In the genomic region with DNA sequence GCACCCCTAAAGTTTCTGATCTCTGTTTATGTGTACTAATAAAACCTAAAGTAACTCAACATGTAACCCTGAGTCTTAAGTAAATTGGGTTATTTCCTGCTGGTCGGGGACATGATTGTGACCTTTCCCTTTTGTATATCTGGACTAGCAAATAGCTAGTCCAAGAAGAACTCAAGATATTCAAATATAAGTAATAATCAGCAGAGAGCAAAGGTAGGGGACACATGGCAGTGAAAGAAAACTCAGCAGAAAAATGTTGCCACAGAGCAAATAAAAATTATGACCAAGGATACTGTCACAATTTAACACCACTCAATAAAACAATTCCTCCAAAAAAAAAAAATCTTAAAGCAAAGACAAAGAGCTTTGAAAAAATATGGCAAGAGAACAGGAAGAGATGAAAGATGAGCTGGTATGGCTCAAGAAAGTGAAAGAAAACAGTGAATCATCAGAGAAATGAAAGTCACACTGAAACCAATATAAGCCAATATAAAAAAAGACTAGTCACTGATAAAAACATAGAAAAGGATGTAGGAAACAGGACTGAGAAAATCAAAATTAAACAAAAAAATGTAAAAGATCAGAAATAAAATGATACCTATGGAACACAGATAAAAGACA, we compare ENCODE assay signal across 8 cellular contexts. TPM values are rescaled to one million over a fixed set of nuclear protein-coding genes. Genes with fewer than 3 reads are reported as not detected.
DNase-seq lines count a peak whose midpoint lies in the region; ATAC-seq, FAIRE-seq and TF ChIP-seq lines count a peak whose summit lies in the region.

No MANE protein-coding gene starts in this region.

- no peak for TF ChIP-seq POLR2A in tibial nerve (IDR thresholded peaks at IDR 0.05)

- H3K36me3 ChIP-seq in small intestine (ENCODE audit: control insufficient read depth in 2 of 2, insufficient read depth in 2 of 2, low read length in 2 of 2) (peaks cover 0 to 3% of the 10 kb centered on the region in 2 donors), tibial nerve (peaks cover 0 to 50% (median 0%) of the 10 kb centered on the region in 3 donors)

- H3K4me1 Mint-ChIP-seq in activated T-helper 1 cell treated with anti-CD3 and anti-CD28 coated beads, Interleukin-12 subunit alpha, Interleukin-12 subunit beta, Interleukin-2, Interleukin-4 antibody, amounts not matched to agents 30 ng/mL and 10 ng/mL and 1 ng/mL, durations not matched to agents 14 hours and 24 hours and 36 hours (ENCODE audit: low read depth), result peaks cover 28% of the 10 kb centered on the region

- no peaks in the 10 kb centered on the region for H3K9me3 ChIP-seq in small intestine (ENCODE audit: control insufficient read depth, low read depth)
- no peaks in the 10 kb centered on the region for H3K9me3 ChIP-seq in tibial nerve

- no peaks in the 10 kb centered on the region for H3K27me3 ChIP-seq in small intestine (ENCODE audit: control insufficient read depth in 2 of 2, insufficient read depth in 2 of 2, low read length in 2 of 2)
- H3K27me3 ChIP-seq in tibial nerve, result no peaks in the 10 kb centered on the region

- 10 to 38% (median 14%) methylated on average over 1 of the region's 1 CpG for WGBS in small intestine, 3 donors
- WGBS in tibial nerve, 2 donors, result 64 to 66% methylated on average over 1 of the region's 1 CpG

- TF ChIP-seq CTCF in tibial nerve (IDR thresholded peaks at IDR 0.05), result no peak

- intact Hi-C loops in activated T-helper 1 cell treated with anti-CD3 and anti-CD28 coated beads, Interleukin-12 subunit alpha, Interleukin-12 subunit beta, Interleukin-2, Interleukin-4 antibody, amounts not matched to agents 30 ng/mL and 10 ng/mL and 1 ng/mL, durations not matched to agents 14 hours and 24 hours and 36 hours (cut with micrococcal nuclease), result loop anchor here (1.0 to 5.0 kb wide), 4 partner anchors 34 to 204 kb away; partner anchors contain the start of gene GYG1

- peak overlapping the region; percentile 18 to 28 for H3K27ac Mint-ChIP-seq in activated naive CD4-positive, alpha-beta T cell treated with anti-CD3 and anti-CD28 coated beads, Interleukin-2, amount 50 U/mL, for 72 hours
- H3K27ac Mint-ChIP-seq in activated T-helper 1 cell treated with anti-CD3 and anti-CD28 coated beads, Interleukin-12 subunit alpha, Interleukin-12 subunit beta, Interleukin-2, Interleukin-4 antibody, amounts not matched to agents 30 ng/mL and 10 ng/mL and 1 ng/mL, durations not matched to agents 14 hours and 24 hours and 36 hours, result peak overlapping the region; percentile 7

- H3K27ac ChIP-seq in small intestine (ENCODE audit: low read depth in 1 of 2, low read length in 1 of 2) (peak overlapping the region in 1 of 2 donors; percentile 20), tibial nerve (no peak overlapping the region)

- peak overlapping the region; percentile 1 for H3K4me3 Mint-ChIP-seq in activated T-helper 1 cell treated with anti-CD3 and anti-CD28 coated beads, Interleukin-12 subunit alpha, Interleukin-12 subunit beta, Interleukin-2, Interleukin-4 antibody, amounts not matched to agents 30 ng/mL and 10 ng/mL and 1 ng/mL, durations not matched to agents 14 hours and 24 hours and 36 hours

- peaks cover 8 to 11% of the 10 kb centered on the region in 2 donors for H3K36me3 Mint-ChIP-seq in activated naive CD4-positive, alpha-beta T cell treated with anti-CD3 and anti-CD28 coated beads, Interleukin-2, amount 50 U/mL, for 72 hours
- peaks cover 30% of the 10 kb centered on the region for H3K36me3 Mint-ChIP-seq in activated T-helper 1 cell treated with anti-CD3 and anti-CD28 coated beads, Interleukin-12 subunit alpha, Interleukin-12 subunit beta, Interleukin-2, Interleukin-4 antibody, amounts not matched to agents 30 ng/mL and 10 ng/mL and 1 ng/mL, durations not matched to agents 14 hours and 24 hours and 36 hours (ENCODE audit: low read depth)

- H3K4me3 ChIP-seq in small intestine (ENCODE audit: low read depth in 1 of 2, low read length in 2 of 2) (no peak overlapping the region), tibial nerve (no peak overlapping the region)

- no peak for TF ChIP-seq EP300 in tibial nerve (IDR thresholded peaks at IDR 0.05)

- no peaks in the 10 kb centered on the region for H3K9me3 Mint-ChIP-seq in activated naive CD4-positive, alpha-beta T cell treated with anti-CD3 and anti-CD28 coated beads, Interleukin-2, amount 50 U/mL, for 72 hours
- H3K9me3 Mint-ChIP-seq in activated T-helper 1 cell treated with anti-CD3 and anti-CD28 coated beads, Interleukin-12 subunit alpha, Interleukin-12 subunit beta, Interleukin-2, Interleukin-4 antibody, amounts not matched to agents 30 ng/mL and 10 ng/mL and 1 ng/mL, durations not matched to agents 14 hours and 24 hours and 36 hours, result no peaks in the 10 kb centered on the region

- H3K27me3 Mint-ChIP-seq in activated T-helper 1 cell treated with anti-CD3 and anti-CD28 coated beads, Interleukin-12 subunit alpha, Interleukin-12 subunit beta, Interleukin-2, Interleukin-4 antibody, amounts not matched to agents 30 ng/mL and 10 ng/mL and 1 ng/mL, durations not matched to agents 14 hours and 24 hours and 36 hours (ENCODE audit: insufficient read depth), result no peaks in the 10 kb centered on the region

- no peak for DNase-seq in activated naive CD4-positive, alpha-beta T cell treated with anti-CD3 and anti-CD28 coated beads, Interleukin-2, amount 50 U/mL, for 72 hours (ENCODE audit: low spot score in 2 of 2)
- no peak for DNase-seq in activated naive CD4-positive, alpha-beta T cell (lab: John Stamatoyannopoulos, UW)
- DNase-seq in activated T-helper 1 cell treated with anti-CD3 and anti-CD28 coated beads, Interleukin-12 subunit alpha, Interleukin-12 subunit beta, Interleukin-2, Interleukin-4 antibody, amounts not matched to agents 30 ng/mL and 10 ng/mL and 1 ng/mL, durations not matched to agents 14 hours and 24 hours and 36 hours (ENCODE audit: low spot score), result no peak
- peak; percentile 9 for DNase-seq in small intestine
- no peak for DNase-seq in D341Med (ENCODE audit: low spot score)
- DNase-seq in tibial nerve (ENCODE audit: low spot score in 2 of 2), result no peak

- no peak for FAIRE-seq in small intestine (lab: Jason Lieb, UNC)

- H3K4me1 ChIP-seq in small intestine (ENCODE audit: control insufficient read depth in 2 of 2, insufficient read depth in 1 of 2, low read depth in 1 of 2, low read length in 1 of 2), result no peaks in the 10 kb centered on the region
- no peaks in the 10 kb centered on the region for H3K4me1 ChIP-seq in tibial nerve

- peak; percentile 91 to 93 for ATAC-seq in activated naive CD4-positive, alpha-beta T cell treated with anti-CD3 and anti-CD28 coated beads, Interleukin-2, amount 50 U/mL, for 72 hours
- ATAC-seq in HG02981 (IDR thresholded peaks at IDR 0.05; ENCODE audit: unreplicated experiment), result peak; percentile 86
- no peak for ATAC-seq in HG02840 (IDR thresholded peaks at IDR 0.05; ENCODE audit: low FRiP score, unreplicated experiment)

RNA-seq across cellular contexts. Expression of gene HLTF, which starts 43.5 kb away (rescaled TPM):
- 10 to 100 TPM; 24.9 to 35.8 TPM for total RNA-seq in activated naive CD4-positive, alpha-beta T cell treated with anti-CD3 and anti-CD28 coated beads, Interleukin-2, amount 50 U/mL, for 72 hours
- total RNA-seq in activated T-helper 1 cell treated with anti-CD3 and anti-CD28 coated beads, Interleukin-12 subunit alpha, Interleukin-12 subunit beta, Interleukin-2, Interleukin-4 antibody, amounts not matched to agents 30 ng/mL and 10 ng/mL and 1 ng/mL, durations not matched to agents 14 hours and 24 hours and 36 hours, result 19.7 and 22.6 TPM in 2 replicates
- 1 to 10 TPM; 1.1 to 7.2 (median 1.4) TPM for polyA plus RNA-seq in small intestine
- 10 to 100 TPM; 16.9 to 28.2 (median 25.5) TPM for total RNA-seq in tibial nerve

RNA-seq across cellular contexts. Expression of gene GYG1, which starts 51.5 kb away (rescaled TPM):
- total RNA-seq in activated naive CD4-positive, alpha-beta T cell treated with anti-CD3 and anti-CD28 coated beads, Interleukin-2, amount 50 U/mL, for 72 hours, result 10 to 100 TPM; 10.7 to 12.8 TPM
- 33.6 and 34.1 TPM in 2 replicates for total RNA-seq in activated T-helper 1 cell treated with anti-CD3 and anti-CD28 coated beads, Interleukin-12 subunit alpha, Interleukin-12 subunit beta, Interleukin-2, Interleukin-4 antibody, amounts not matched to agents 30 ng/mL and 10 ng/mL and 1 ng/mL, durations not matched to agents 14 hours and 24 hours and 36 hours
- polyA plus RNA-seq in small intestine, result 10 to 100 TPM; 11.9 to 28.3 (median 23.2) TPM
- 10 to 100 TPM; 19.5 to 67.5 (median 26.0) TPM for total RNA-seq in tibial nerve
